17 cellular contexts compared by ENCODE assay signal in genomic region chr15:38038659-38039442, GRCh38.
A peak's percentile ranks its signal among the peaks of the same experiment; 100 is the strongest.
DNase-seq lines count a peak whose midpoint lies in the region; FAIRE-seq and TF ChIP-seq lines count a peak whose summit lies in the region.
"Had no signal": no experiment of that assay in that cellular context is flagged by ENCODE, and none has a peak within 500 bp of the region (broad histone marks: within the 10 kb centered on the region; RNA-seq: fewer than 3 reads in every experiment).

No MANE protein-coding gene starts in this region.

- no peaks in the 10 kb centered on the region for H4K20me1 ChIP-seq in endothelial cell of umbilical vein (replicated peaks; ENCODE audit: control insufficient read depth, extremely low read depth, insufficient read depth, low read length)

- intact Hi-C loops in endothelial cell of umbilical vein (cut with micrococcal nuclease): no loop called here
- intact Hi-C loops in head of caudate nucleus (cut with DNase I): no loop called here
- intact Hi-C loops in activated CD4-positive, alpha-beta memory T cell treated with anti-CD3 and anti-CD28 coated beads for 36 hours (cut with micrococcal nuclease): no loop called here

- H3K9me1 ChIP-seq in endothelial cell of umbilical vein (replicated peaks; ENCODE audit: control insufficient read depth, extremely low read depth, insufficient read depth, low read length): no peaks in the 10 kb centered on the region

- no peak overlapping the region for H2AFZ ChIP-seq in endothelial cell of umbilical vein (ENCODE audit: low read depth, low read length)

- TF ChIP-seq CTCF in endothelial cell of umbilical vein (IDR thresholded peaks at IDR 0.05; ENCODE audit: extremely low read depth in 1 of 2, insufficient read depth in 1 of 2, low read depth in 1 of 2, low read length in 2 of 2): no peak

- H3K4me2 ChIP-seq in endothelial cell of umbilical vein (ENCODE audit: insufficient read depth, low read length): no peak overlapping the region

- no peak for TF ChIP-seq POLR2A in endothelial cell of umbilical vein (IDR thresholded peaks at IDR 0.05; ENCODE audit: low read depth, low read length)

- no peaks in the 10 kb centered on the region for H3K9me3 Mint-ChIP-seq in activated CD4-positive, alpha-beta memory T cell treated with anti-CD3 and anti-CD28 coated beads for 36 hours
- H3K9me3 Mint-ChIP-seq: activated naive CD8-positive, alpha-beta T cell treated with anti-CD3 and anti-CD28 coated beads, Interleukin-2, amount 50 U/mL, for 24 hours; stimulated activated memory B cell treated with anti-CD40 and anti-IgM and Interleukin-4, amounts not matched to agents 10 μg/mL and 1 μg/mL and 100 μg/mL, for 72 hours had no signal

- H3K36me3 Mint-ChIP-seq in activated CD4-positive, alpha-beta memory T cell treated with anti-CD3 and anti-CD28 coated beads for 36 hours: no peaks in the 10 kb centered on the region
- H3K36me3 Mint-ChIP-seq: natural killer cell treated with Interleukin-12 subunit alpha and Interleukin-12 subunit beta and Interleukin-15 and Interleukin-18, amount 100 ng/mL, for 72 hours; stimulated activated memory B cell treated with anti-CD40 and anti-IgM and Interleukin-4, amounts not matched to agents 10 μg/mL and 1 μg/mL and 100 μg/mL, for 72 hours had no signal

- H3K4me1 ChIP-seq in endothelial cell of umbilical vein (ENCODE audit: control insufficient read depth, extremely low read depth, insufficient read depth, low read length): peaks cover 32% of the 10 kb centered on the region

- H3K4me3 Mint-ChIP-seq in activated CD4-positive, alpha-beta memory T cell treated with anti-CD3 and anti-CD28 coated beads for 36 hours: no peak overlapping the region
- H3K4me3 Mint-ChIP-seq: activated naive CD8-positive, alpha-beta T cell treated with anti-CD3 and anti-CD28 coated beads, Interleukin-2, amount 50 U/mL, for 24 hours; natural killer cell treated with Interleukin-12 subunit alpha and Interleukin-12 subunit beta and Interleukin-15 and Interleukin-18, amount 100 ng/mL, for 72 hours; stimulated activated memory B cell treated with anti-CD40 and anti-IgM and Interleukin-4, amounts not matched to agents 10 μg/mL and 1 μg/mL and 100 μg/mL, for 72 hours had no signal

- POLR2A ChIA-PET in endothelial cell of umbilical vein (lab: Charles Lee): no interaction called here
- POLR2A ChIA-PET in activated CD4-positive, alpha-beta memory T cell treated with anti-CD3 and anti-CD28 coated beads for 36 hours (lab: Charles Lee): no interaction called here

- H3K9ac ChIP-seq in endothelial cell of umbilical vein (replicated peaks; ENCODE audit: extremely low read depth, insufficient read depth, low read length): no peak overlapping the region

- dilution Hi-C loops in endothelial cell of umbilical vein (cut with MboI; ENCODE audit: extremely low pct_ligation_motif_present, low sequenced_read_pairs): no loop called here

- no peaks in the 10 kb centered on the region for H3K9me3 ChIP-seq in endothelial cell of umbilical vein (replicated peaks; ENCODE audit: control insufficient read depth, insufficient read depth, low read length)
- H3K9me3 ChIP-seq: heart right ventricle had no signal

- H3K27ac Mint-ChIP-seq in activated CD4-positive, alpha-beta memory T cell treated with anti-CD3 and anti-CD28 coated beads for 36 hours: no peak overlapping the region
- H3K27ac Mint-ChIP-seq: activated naive CD8-positive, alpha-beta T cell treated with anti-CD3 and anti-CD28 coated beads, Interleukin-2, amount 50 U/mL, for 24 hours; natural killer cell treated with Interleukin-12 subunit alpha and Interleukin-12 subunit beta and Interleukin-15 and Interleukin-18, amount 100 ng/mL, for 72 hours; stimulated activated memory B cell treated with anti-CD40 and anti-IgM and Interleukin-4, amounts not matched to agents 10 μg/mL and 1 μg/mL and 100 μg/mL, for 72 hours had no signal

- CTCF ChIA-PET in endothelial cell of umbilical vein (lab: Charles Lee): interaction anchor here (1.7 to 2.2 kb wide), 2 partner anchors 11 to 15 kb away, joined by 4 to 8 read pairs; no protein-coding TSS in a partner anchor
- CTCF ChIA-PET in activated CD4-positive, alpha-beta memory T cell treated with anti-CD3 and anti-CD28 coated beads for 36 hours (lab: Charles Lee): no interaction called here

- DNase-seq in EH (ENCODE audit: low read depth) (peak; percentile 89), RCC 7860 (ENCODE audit: low spot score) (peak; percentile 81), endothelial cell of umbilical vein (ENCODE audit: low read depth, low spot score) (no peak), non-pigmented ciliary epithelial cell (ENCODE audit: low read depth) (peak; percentile 63), OCI-M1 (lab: John Stamatoyannopoulos, UW) (no peak), head of caudate nucleus (no peak), NCI-H2107 treated with DMSO at 0.1 percent for 48 hours (lab: John Stamatoyannopoulos, UW; ENCODE audit: unreplicated experiment) (no peak)
- no peak for DNase-seq in activated CD4-positive, alpha-beta memory T cell treated with anti-CD3 and anti-CD28 coated beads for 36 hours
- DNase-seq: activated naive CD8-positive, alpha-beta T cell treated with anti-CD3 and anti-CD28 coated beads, Interleukin-2, amount 50 U/mL, for 24 hours; activated T-cell treated with anti-CD3 and anti-CD28 coated beads for 4 hours; dorsolateral prefrontal cortex; H7; heart right ventricle; left ventricle myocardium superior; stimulated activated CD4-positive, alpha-beta T cell treated with anti-CD3 and anti-CD28 coated beads, Interleukin-4, amount 100 ng/mL, for 4 hours had no signal

- no peaks in the 10 kb centered on the region for H3K36me3 ChIP-seq in endothelial cell of umbilical vein (ENCODE audit: control insufficient read depth in 2 of 2, extremely low read depth in 1 of 2, insufficient read depth in 2 of 2, low read length in 2 of 2)
- H3K36me3 ChIP-seq: heart right ventricle had no signal

- H3K27me3 Mint-ChIP-seq in activated CD4-positive, alpha-beta memory T cell treated with anti-CD3 and anti-CD28 coated beads for 36 hours: peaks cover 3% of the 10 kb centered on the region

- H3K27me3 ChIP-seq in endothelial cell of umbilical vein (ENCODE audit: control insufficient read depth in 2 of 2, insufficient read depth in 2 of 2, low read length in 2 of 2): no peaks in the 10 kb centered on the region
- H3K27me3 ChIP-seq: dorsolateral prefrontal cortex had no signal

- no peak overlapping the region for H3K27ac ChIP-seq in endothelial cell of umbilical vein (ENCODE audit: insufficient read depth, low read depth, low read length)
- H3K27ac ChIP-seq: dorsolateral prefrontal cortex, heart right ventricle had no signal

- BruUV-seq in endothelial cell of umbilical vein (replicated peaks; lab: Mats Ljungman, UMichigan): no TSS peak

- no peaks in the 10 kb centered on the region for H3K4me1 Mint-ChIP-seq in activated CD4-positive, alpha-beta memory T cell treated with anti-CD3 and anti-CD28 coated beads for 36 hours (ENCODE audit: low read depth)

- H3K4me3 ChIP-seq in endothelial cell of umbilical vein (replicated peaks in 1 of 3; ENCODE audit: insufficient read depth in 1 of 3, low read depth in 1 of 3, low read length in 3 of 3): no peak overlapping the region
- H3K4me3 ChIP-seq: dorsolateral prefrontal cortex, heart right ventricle had no signal

- FAIRE-seq in RCC 7860 (lab: Jason Lieb, UNC) (peak; percentile 79), endothelial cell of umbilical vein (lab: Jason Lieb, UNC) (no peak)

- no peaks in the 10 kb centered on the region for H3K79me2 ChIP-seq in endothelial cell of umbilical vein (ENCODE audit: control insufficient read depth, insufficient read depth, low read length)

TF ChIP-seq in endothelial cell of umbilical vein, 7 proteins besides CTCF, POLR2A, EP300 and RAD21:
- no peak for TF ChIP-seq JUN (IDR thresholded peaks at IDR 0.05; ENCODE audit: borderline replicate concordance, insufficient read depth, insufficient read length, low read depth)
- peak; percentile 43 for TF ChIP-seq FOS (IDR thresholded peaks at IDR 0.05; ENCODE audit: borderline replicate concordance, insufficient read depth, low read length)
- TF ChIP-seq MAX (IDR thresholded peaks at IDR 0.05; ENCODE audit: insufficient read depth, insufficient read length): no peak

Comparison
In these comparisons a context has a peak if more than half of its experiments do, and no peak if none do; other contexts are left out.
1. DNase-seq: peak in EH (single experiment), RCC 7860 (single experiment) and non-pigmented ciliary epithelial cell (single experiment); none in endothelial cell of umbilical vein (single experiment), OCI-M1 (single experiment), head of caudate nucleus (0 of 42), activated CD4-positive, alpha-beta memory T cell treated with anti-CD3 and anti-CD28 coated beads for 36 hours (single experiment) and NCI-H2107 treated with DMSO at 0.1 percent for 48 hours (single experiment).